1 cellular context compared by ENCODE assay signal in genomic region chr6:41735427-41736206, GRCh38.
TF ChIP-seq lines count a peak whose summit lies in the region.

Gene TFEB (minus strand): TSS chr6:41735608. CDS start chr6:41691213, 44,395 bp downstream.

TF ChIP-seq in HEK293, 187 proteins besides CTCF, POLR2A, EP300 and RAD21 (continued from another document):
- TF ChIP-seq ZNF19 (tag by site-specific recombination; IDR thresholded peaks at IDR 0.05; ENCODE audit: low read depth) (no peak), ZNF830 (tag by site-specific recombination; IDR thresholded peaks at IDR 0.05; ENCODE audit: low read depth) (no peak), ZNF16 (tag by site-specific recombination; IDR thresholded peaks at IDR 0.05; ENCODE audit: low read depth) (no peak), ZNF610 (tag by site-specific recombination; IDR thresholded peaks at IDR 0.05; ENCODE audit: borderline replicate concordance) (no peak)
